22 cellular contexts compared by ENCODE assay signal in genomic region chr11:107282195-107282594, GRCh38.
DNase-seq lines count a peak whose midpoint lies in the region; ATAC-seq, FAIRE-seq and TF ChIP-seq lines count a peak whose summit lies in the region.
"Had no signal": no experiment of that assay in that cellular context is flagged by ENCODE, and none has a peak within 500 bp of the region (broad histone marks: within the 10 kb centered on the region; RNA-seq: fewer than 3 reads in every experiment).

No MANE protein-coding gene starts in this region.

- H3K4me1 ChIP-seq in HepG2 (ENCODE audit: insufficient read depth, low read length) (no peaks in the 10 kb centered on the region), right lobe of liver (no peaks in the 10 kb centered on the region), endodermal cell (ENCODE audit: control insufficient read depth, insufficient read depth, low read length) (no peaks in the 10 kb centered on the region)

- TF ChIP-seq CTCF in HepG2 (CRISPR knock-in tag; IDR thresholded peaks at IDR 0.05) (peak; percentile 33; the same call in 1 of the 2 replicates), right lobe of liver (IDR thresholded peaks at IDR 0.05) (no peak), endodermal cell (conservative IDR thresholded peaks at IDR 0.05) (peak; percentile 25)

- WGBS in HepG2 (ENCODE audit: low lambda C conversion rate) = 91% methylated on average over 1 of the region's 1 CpG
- WGBS in right lobe of liver (ENCODE audit: insufficient coverage, low coverage, low lambda C conversion rate, missing lambda C conversion rate) = 94% methylated on average over 1 of the region's 1 CpG
- WGBS in endodermal cell (ENCODE audit: insufficient coverage in 1 of 2, insufficient read length in 1 of 2), 2 experiments = 100% methylated on average over 1 of the region's 1 CpG; no CpG with 5 or more reads in 1 of the 2 experiments

- CTCF ChIA-PET in HepG2 (lab: Yijun Ruan, JAX; ENCODE audit: low intra/inter-chr PET ratio, low total read pairs) = no interaction called here

- no peak overlapping the region for H3K4me2 ChIP-seq in HepG2 (ENCODE audit: low read depth, low read length)

- H3K4me3 ChIP-seq in HepG2 (replicated peaks in 1 of 3; ENCODE audit: insufficient read depth in 1 of 3, low read depth in 2 of 3, low read length in 3 of 3) (no peak overlapping the region), right lobe of liver (no peak overlapping the region), endodermal cell (ENCODE audit: low read length) (no peak overlapping the region)
- H3K4me3 ChIP-seq: GM23248 had no signal

- H3K27ac Mint-ChIP-seq in endodermal cell = no peak overlapping the region
- H3K27ac Mint-ChIP-seq: B cell; CD4-positive, CD25-positive, alpha-beta regulatory T cell; CD8-positive, alpha-beta memory T cell; HFFc6 had no signal

- H2AFZ ChIP-seq in HepG2 (ENCODE audit: low read length) = no peak overlapping the region
- H2AFZ ChIP-seq: GM23248 had no signal

- TF ChIP-seq EP300 in HepG2 (IDR thresholded peaks at IDR 0.05; ENCODE audit: low read depth in 2 of 2, low read length in 2 of 2) = no peak
- TF ChIP-seq EP300 in HepG2 (CRISPR knock-in tag; IDR thresholded peaks at IDR 0.05; ENCODE audit: borderline replicate concordance) = no peak

- BruUV-seq in HepG2 (replicated peaks; lab: Mats Ljungman, UMichigan) = no TSS peak

- intact Hi-C loops in HepG2 (cut with micrococcal nuclease; ENCODE audit: unreplicated experiment) (no loop called here), right lobe of liver (cut with DNase I) (no loop called here), cardiac septum (cut with DNase I) (no loop called here)

- H3K27ac ChIP-seq in HepG2 (ENCODE audit: extremely low read length, insufficient read depth, low read length) (no peak overlapping the region), right lobe of liver (no peak overlapping the region), endodermal cell (ENCODE audit: low read depth, low read length) (no peak overlapping the region)
- H3K27ac ChIP-seq: GM23248 had no signal

- peaks cover 1% of the 10 kb centered on the region for H3K4me1 Mint-ChIP-seq in endodermal cell
- H3K4me1 Mint-ChIP-seq: B cell; CD8-positive, alpha-beta memory T cell had no signal

- H3K9me3 ChIP-seq in HepG2 (ENCODE audit: low read length) = no peaks in the 10 kb centered on the region
- no peaks in the 10 kb centered on the region for H3K9me3 ChIP-seq in right lobe of liver
- H3K9me3 ChIP-seq in endodermal cell (ENCODE audit: control insufficient read depth, low read length) = peaks cover 8% of the 10 kb centered on the region

- no peaks in the 10 kb centered on the region for H3K27me3 ChIP-seq in HepG2 (ENCODE audit: control insufficient read depth in 1 of 2, insufficient read depth in 2 of 2, low read length in 2 of 2)
- H3K27me3 ChIP-seq in right lobe of liver = no peaks in the 10 kb centered on the region
- no peaks in the 10 kb centered on the region for H3K27me3 ChIP-seq in endodermal cell (ENCODE audit: control insufficient read depth, insufficient read depth, low read length, poor library complexity, severe bottlenecking)

- TF ChIP-seq POLR2A in HepG2 (IDR thresholded peaks at IDR 0.05; ENCODE audit: insufficient read depth in 1 of 2, low read depth in 2 of 2, low read length in 2 of 2) (no peak), right lobe of liver (IDR thresholded peaks at IDR 0.05) (no peak)

- no peaks in the 10 kb centered on the region for H3K27me3 Mint-ChIP-seq in endodermal cell (ENCODE audit: insufficient read depth)
- H3K27me3 Mint-ChIP-seq: B cell; CD4-positive, CD25-positive, alpha-beta regulatory T cell; CD8-positive, alpha-beta memory T cell had no signal

- ATAC-seq in HepG2 (peak; percentile 76), right lobe of liver (no peak)
- ATAC-seq: HCT116 had no signal

- TF ChIP-seq RAD21 in HepG2 (CRISPR knock-in tag; IDR thresholded peaks at IDR 0.05) = no peak

- POLR2A ChIA-PET in HepG2 (lab: Yijun Ruan, JAX) = no interaction called here

- no peak for FAIRE-seq in HepG2 (lab: Jason Lieb, UNC)
- FAIRE-seq: GM12891, HTR-8/SVneo had no signal

- no peak overlapping the region for H3K4me3 Mint-ChIP-seq in endodermal cell
- H3K4me3 Mint-ChIP-seq: B cell; CD4-positive, CD25-positive, alpha-beta regulatory T cell; CD8-positive, alpha-beta memory T cell; HFFc6 had no signal

- DNase-seq in HepG2 (ENCODE audit: low spot score) (peak; percentile 10), right lobe of liver (no peak), RPMI7951 (ENCODE audit: low read depth) (peak; percentile 4), endodermal cell (no peak), cardiac septum (ENCODE audit: low spot score) (no peak)
- no peak for DNase-seq in activated naive CD4-positive, alpha-beta T cell treated with Interleukin-2 at 50 U/mL for 16 hours
- no peak for DNase-seq in activated effector memory CD4-positive, alpha-beta T cell treated with Interleukin-2 at 50 U/mL for 16 hours
- DNase-seq: 8988T; C1 segment of cervical spinal cord; CD4-positive, CD25-positive, alpha-beta regulatory T cell; CD8-positive, alpha-beta memory T cell; COR-L47; DMS 273 treated with DMSO at 0.1 percent for 48 hours; DMS53; DND-41; GM23248; H7; HFFc6 had no signal

- peaks cover 3% of the 10 kb centered on the region for H3K36me3 Mint-ChIP-seq in endodermal cell (ENCODE audit: low read depth)
- H3K36me3 Mint-ChIP-seq: CD4-positive, CD25-positive, alpha-beta regulatory T cell had no signal

- in situ Hi-C loops in HepG2 (cut with HindIII; ENCODE audit: extremely low pct_ligation_motif_present, low pct_unique_long_range_greater_than_20kb) = no loop called here

- H3K9me3 Mint-ChIP-seq in endodermal cell = peaks cover 17% of the 10 kb centered on the region

- H4K20me1 ChIP-seq in HepG2 (ENCODE audit: insufficient read depth, low read length) = no peaks in the 10 kb centered on the region

- H3K36me3 ChIP-seq in HepG2 (replicated peaks in 1 of 2; ENCODE audit: control insufficient read depth in 1 of 2, insufficient read depth in 2 of 2, low read length in 2 of 2) = no peaks in the 10 kb centered on the region
- H3K36me3 ChIP-seq in right lobe of liver = no peaks in the 10 kb centered on the region
- H3K36me3 ChIP-seq in endodermal cell (ENCODE audit: control insufficient read depth, insufficient read depth, low read length) = no peaks in the 10 kb centered on the region

- no peaks in the 10 kb centered on the region for H3K79me2 ChIP-seq in HepG2 (ENCODE audit: insufficient read depth, low read length)

- H3K9ac ChIP-seq in HepG2 (ENCODE audit: insufficient read depth, low read depth, low read length) (no peak overlapping the region), endodermal cell (ENCODE audit: extremely low read depth, low read length, poor library complexity, severe bottlenecking) (no peak overlapping the region)
- H3K9ac ChIP-seq: GM23248 had no signal

TF ChIP-seq in HepG2, 621 proteins besides CTCF, POLR2A, EP300 and RAD21:
- TF ChIP-seq HIC2 (CRISPR knock-in tag; IDR thresholded peaks at IDR 0.05; ENCODE audit: low read depth) (no peak), TRIM24 (CRISPR knock-in tag; IDR thresholded peaks at IDR 0.05) (no peak), STAG1 (CRISPR knock-in tag; IDR thresholded peaks at IDR 0.05) (peak; percentile 53), ZNF781 (CRISPR knock-in tag; IDR thresholded peaks at IDR 0.05; ENCODE audit: borderline replicate concordance, not compliant biosample characterization) (no peak), ZFP91 (CRISPR knock-in tag; IDR thresholded peaks at IDR 0.05; ENCODE audit: borderline replicate concordance) (no peak), E2F1 (CRISPR knock-in tag; IDR thresholded peaks at IDR 0.05) (no peak), NR2F1 (CRISPR knock-in tag; IDR thresholded peaks at IDR 0.05) (no peak)

Comparison
In these comparisons a context has a peak if more than half of its experiments do, and no peak if none do; other contexts are left out.
1. DNase-seq: peak in HepG2 (single experiment) and RPMI7951 (single experiment); none in right lobe of liver (0 of 3), endodermal cell (single experiment), cardiac septum (single experiment), activated naive CD4-positive, alpha-beta T cell treated with Interleukin-2 at 50 U/mL for 16 hours (single experiment) and activated effector memory CD4-positive, alpha-beta T cell treated with Interleukin-2 at 50 U/mL for 16 hours (single experiment).
2. CTCF ChIP-seq: peak in HepG2 (single experiment) and endodermal cell (single experiment); none in right lobe of liver (0 of 4).